ENCODE assay signal across 8 cellular contexts in the genomic region with DNA sequence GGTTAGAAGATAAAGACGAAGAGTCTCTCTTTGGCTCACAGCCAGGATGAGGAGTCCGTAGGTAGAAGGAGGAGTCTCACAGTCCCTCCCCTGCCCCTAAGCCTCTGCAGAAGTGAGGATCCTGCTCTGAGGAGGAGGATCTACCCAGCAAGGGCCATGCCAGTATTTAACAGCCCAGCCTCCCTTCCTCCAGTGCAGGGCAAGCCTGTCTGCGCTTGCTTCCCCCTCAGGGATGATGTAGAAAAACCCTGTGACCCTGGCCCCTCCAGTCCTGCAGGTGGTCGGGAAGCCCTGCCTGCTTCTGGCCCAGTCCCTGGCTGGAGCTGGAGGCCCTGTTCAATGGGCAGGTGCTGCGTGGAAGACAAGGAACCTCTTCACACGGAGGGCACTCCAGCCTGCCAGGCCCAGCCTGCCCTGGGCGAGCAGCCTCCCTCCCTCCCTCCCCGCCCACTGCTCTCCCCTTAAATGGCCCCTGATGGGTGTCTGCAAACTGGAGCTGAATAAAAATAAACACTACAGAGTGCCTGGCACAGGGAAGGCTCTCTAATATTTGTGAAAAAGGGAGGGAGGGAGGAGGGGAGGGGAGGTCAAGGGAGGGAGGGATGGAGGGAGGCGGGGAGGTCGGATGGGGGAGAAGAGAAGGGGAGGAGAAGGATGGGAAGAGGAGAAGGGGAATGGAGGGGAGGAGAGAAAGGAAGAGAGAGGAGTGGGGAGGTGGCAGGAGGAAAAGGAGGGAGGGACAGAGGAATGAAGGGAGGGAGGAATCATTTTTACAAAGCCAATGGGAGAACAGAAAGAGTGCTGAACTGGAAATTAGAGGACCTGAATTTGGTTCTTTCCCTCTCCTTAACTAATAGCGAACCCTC.
DNase-seq lines count a peak whose midpoint lies in the region; ATAC-seq lines count a peak whose summit lies in the region.

No MANE protein-coding gene starts in this region.

- ATAC-seq in HG03108 (IDR thresholded peaks at IDR 0.05; ENCODE audit: unreplicated experiment): no peak
- ATAC-seq in HG02981 (IDR thresholded peaks at IDR 0.05; ENCODE audit: unreplicated experiment): no peak
- no peak for ATAC-seq in HG02763 (IDR thresholded peaks at IDR 0.05; ENCODE audit: unreplicated experiment)
- no peak for ATAC-seq in GM19023 (IDR thresholded peaks at IDR 0.05; ENCODE audit: unreplicated experiment)

- H3K9ac ChIP-seq in BLaER1 treated with 17β-estradiol and CSF1 and Interleukin-3, amounts not matched to agents 10 nM and 100 nM: no peak overlapping the region

- DNase-seq in NCI-H2029 treated with DMSO at 0.1 percent for 48 hours (lab: John Stamatoyannopoulos, UW) (peak; percentile 88), cerebellum (ENCODE audit: low spot score) (peak; percentile 88)

- no peaks in the 10 kb centered on the region; a peak in 1 of 22 replicates for H3K36me3 ChIP-seq in BLaER1 treated with 17β-estradiol and CSF1 and Interleukin-3, amounts not matched to agents 10 nM and 100 nM
- no peaks in the 10 kb centered on the region for H3K36me3 ChIP-seq in muscle layer of duodenum (ENCODE audit: control insufficient read depth in 1 of 2, insufficient read depth in 2 of 2, low read length in 2 of 2)

- no peak overlapping the region for H3K27ac ChIP-seq in BLaER1 treated with 17β-estradiol and CSF1 and Interleukin-3, amounts not matched to agents 10 nM and 100 nM
- H3K27ac ChIP-seq in muscle layer of duodenum (ENCODE audit: low read length): peak overlapping the region; percentile 18

- peak overlapping the region in 6 of 11 experiments; percentile 38 to 56 (median 50); a peak in 6 of 22 replicates for H3K4me2 ChIP-seq in BLaER1 treated with 17β-estradiol and CSF1 and Interleukin-3, amounts not matched to agents 10 nM and 100 nM

- peaks cover 31 to 42% (median 38%) of the 10 kb centered on the region in 11 experiments for H3K9me3 ChIP-seq in BLaER1 treated with 17β-estradiol and CSF1 and Interleukin-3, amounts not matched to agents 10 nM and 100 nM (replicated peaks in 1 of 11)
- peaks cover 5 to 17% of the 10 kb centered on the region in 2 donors for H3K9me3 ChIP-seq in muscle layer of duodenum (ENCODE audit: control insufficient read depth in 1 of 2, low read length in 2 of 2)

- H3K27me3 ChIP-seq in BLaER1 treated with 17β-estradiol and CSF1 and Interleukin-3, amounts not matched to agents 10 nM and 100 nM: no peaks in the 10 kb centered on the region
- no peaks in the 10 kb centered on the region for H3K27me3 ChIP-seq in muscle layer of duodenum (ENCODE audit: low read depth, low read length)

- H4K20me1 ChIP-seq in BLaER1 treated with 17β-estradiol and CSF1 and Interleukin-3, amounts not matched to agents 10 nM and 100 nM: no peaks in the 10 kb centered on the region

- H3K4me1 ChIP-seq in BLaER1 treated with 17β-estradiol and CSF1 and Interleukin-3, amounts not matched to agents 10 nM and 100 nM: peaks cover 7 to 14% (median 11%) of the 10 kb centered on the region in 10 experiments; a peak in 18 of 20 replicates
- H3K4me1 ChIP-seq in muscle layer of duodenum (ENCODE audit: control insufficient read depth in 1 of 2, insufficient read depth in 2 of 2, low read length in 2 of 2): peaks cover 8 to 40% of the 10 kb centered on the region in 2 donors

- no peak overlapping the region for H3K4me3 ChIP-seq in BLaER1 treated with 17β-estradiol and CSF1 and Interleukin-3, amounts not matched to agents 10 nM and 100 nM
- H3K4me3 ChIP-seq in muscle layer of duodenum (ENCODE audit: low read depth in 1 of 2, low read length in 2 of 2): peak overlapping the region in 1 of 2 donors; percentile 43
